ENCODE assay signal across 12 cellular contexts in the genomic region with DNA sequence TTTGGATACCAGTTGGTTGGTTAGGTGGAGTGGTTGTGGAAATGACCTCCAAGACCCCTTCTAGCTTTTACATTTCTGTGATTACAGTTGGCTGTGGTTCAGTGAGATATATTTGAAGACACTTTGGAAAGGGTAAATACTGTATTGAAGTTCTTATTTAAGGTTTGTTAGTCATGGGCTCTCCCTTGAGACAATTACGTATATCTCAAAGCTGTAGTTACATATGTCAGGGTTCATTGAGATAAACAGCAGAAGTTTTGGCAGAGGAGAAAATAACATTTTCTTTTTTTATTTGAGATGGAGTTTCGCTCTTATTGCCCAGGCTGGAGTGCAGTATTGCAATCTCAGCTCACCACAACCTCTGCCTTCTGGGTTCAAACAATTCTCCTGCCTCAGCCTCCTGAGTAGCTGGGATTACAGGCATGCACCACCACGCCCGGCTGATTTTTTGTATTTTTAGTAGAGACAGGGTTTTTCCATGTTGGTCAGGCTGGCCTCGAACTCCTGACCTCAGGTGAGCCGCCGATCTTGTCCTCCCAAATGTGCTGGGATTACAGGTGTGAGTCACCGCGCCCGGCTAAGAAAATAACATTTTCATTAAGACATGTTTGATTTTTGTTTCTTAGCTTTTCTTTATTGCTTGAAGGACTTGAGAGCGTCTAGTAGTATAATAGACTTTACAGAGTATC. TPM values are rescaled to one million over a fixed set of nuclear protein-coding genes. Genes with fewer than 3 reads are reported as not detected.
DNase-seq lines count a peak whose midpoint lies in the region; ATAC-seq and TF ChIP-seq lines count a peak whose summit lies in the region.
"Had no signal": no experiment of that assay in that cellular context is flagged by ENCODE, and none has a peak within 500 bp of the region (broad histone marks: within the 10 kb centered on the region; RNA-seq: fewer than 3 reads in every experiment).

No MANE protein-coding gene starts in this region.

- H3K27ac Mint-ChIP-seq in MCF 10A (ENCODE audit: low read depth, unreplicated experiment), result no peak overlapping the region
- H3K27ac Mint-ChIP-seq in activated B cell treated with CpG ODN at 0.5 μM for 24 hours, result peak overlapping the region; percentile 51

- peak overlapping the region; percentile 91 for H3K4me3 Mint-ChIP-seq in MCF 10A (ENCODE audit: unreplicated experiment)
- peak overlapping the region; percentile 95 for H3K4me3 Mint-ChIP-seq in activated B cell treated with CpG ODN at 0.5 μM for 24 hours

- H3K4me1 ChIP-seq in breast epithelium (peaks cover 3 to 6% of the 10 kb centered on the region in 2 donors), hepatocyte (ENCODE audit: insufficient read depth) (peaks cover 9% of the 10 kb centered on the region), thoracic aorta (ENCODE audit: control insufficient read depth in 1 of 2, low read depth in 2 of 2) (peaks cover 32 to 69% of the 10 kb centered on the region in 2 donors)

- H3K27ac ChIP-seq in breast epithelium (no peak overlapping the region), hepatocyte (no peak overlapping the region), thoracic aorta (peak overlapping the region; percentile 47 to 64)

- BruUV-seq in MCF 10A (replicated peaks; lab: Mats Ljungman, UMichigan), result no TSS peak

- H3K36me3 Mint-ChIP-seq in MCF 10A (ENCODE audit: insufficient read depth, unreplicated experiment) (peaks cover 2% of the 10 kb centered on the region), activated B cell treated with CpG ODN at 0.5 μM for 24 hours (ENCODE audit: low read depth) (peaks cover 15% of the 10 kb centered on the region)

- TF ChIP-seq CTCF in MCF 10A (IDR thresholded peaks at IDR 0.05; ENCODE audit: unreplicated experiment) (no peak), breast epithelium (IDR thresholded peaks at IDR 0.05) (no peak), activated B cell treated with CpG ODN at 0.5 μM for 24 hours (IDR thresholded peaks at IDR 0.05) (no peak), hepatocyte (IDR thresholded peaks at IDR 0.05; ENCODE audit: poor library complexity) (no peak), thoracic aorta (IDR thresholded peaks at IDR 0.05) (no peak)

- H3K79me2 ChIP-seq in hepatocyte, result peaks cover 81% of the 10 kb centered on the region

- no peaks in the 10 kb centered on the region for H3K27me3 ChIP-seq in breast epithelium
- no peaks in the 10 kb centered on the region for H3K27me3 ChIP-seq in hepatocyte
- H3K27me3 ChIP-seq in thoracic aorta (replicated peaks; ENCODE audit: insufficient read depth), result no peaks in the 10 kb centered on the region

- no peak overlapping the region for H2AFZ ChIP-seq in hepatocyte

- H3K4me3 ChIP-seq in breast epithelium (peak overlapping the region in 1 of 3 donors; percentile 94), hepatocyte (no peak overlapping the region), thoracic aorta (peak overlapping the region; percentile 24)

- intact Hi-C loops in MCF 10A (cut with micrococcal nuclease) (no loop called here), breast epithelium (cut with DNase I; ENCODE audit: low total_unique reads) (no loop called here), activated B cell treated with CpG ODN at 0.5 μM for 24 hours (cut with micrococcal nuclease) (loop anchor here (2.0 kb wide), 1 partner anchor 504 kb away; a partner anchor contains a TSS)

- ATAC-seq in activated B cell treated with CpG ODN at 0.5 μM for 24 hours (ENCODE audit: low read depth), result no peak
- no peak for ATAC-seq in thoracic aorta (ENCODE audit: insufficient number of reproducible peaks, low FRiP score, low read depth)
- ATAC-seq in HG03108 (IDR thresholded peaks at IDR 0.05; ENCODE audit: unreplicated experiment), result no peak
- no peak for ATAC-seq in GM19452 (IDR thresholded peaks at IDR 0.05; ENCODE audit: unreplicated experiment)
- ATAC-seq in HG03378 (IDR thresholded peaks at IDR 0.05; ENCODE audit: unreplicated experiment), result no peak

- DNase-seq in MCF 10A (ENCODE audit: unreplicated experiment) (no peak), breast epithelium (ENCODE audit: low spot score in 2 of 2) (no peak), activated B cell treated with CpG ODN at 0.5 μM for 24 hours (no peak), hepatocyte (ENCODE audit: low spot score) (no peak), thoracic aorta (ENCODE audit: low spot score) (no peak)
- DNase-seq: Kasumi-1, NCI-H524 treated with DMSO at 0.1 percent for 48 hours, posterior cingulate gyrus had no signal

- TF ChIP-seq POLR2A in breast epithelium (IDR thresholded peaks at IDR 0.05), result no peak

- H3K9me3 ChIP-seq in breast epithelium (no peaks in the 10 kb centered on the region), hepatocyte (ENCODE audit: low read depth) (no peaks in the 10 kb centered on the region), thoracic aorta (no peaks in the 10 kb centered on the region)

- peaks cover 11% of the 10 kb centered on the region for H4K20me1 ChIP-seq in hepatocyte (ENCODE audit: insufficient read depth, poor library complexity, severe bottlenecking)

- H3K9me3 Mint-ChIP-seq in MCF 10A (ENCODE audit: unreplicated experiment) (no peaks in the 10 kb centered on the region), activated B cell treated with CpG ODN at 0.5 μM for 24 hours (no peaks in the 10 kb centered on the region)

- peak overlapping the region; percentile 94 for H3K4me2 ChIP-seq in hepatocyte

- H3K27me3 Mint-ChIP-seq in MCF 10A (ENCODE audit: insufficient read depth, unreplicated experiment) (no peaks in the 10 kb centered on the region), activated B cell treated with CpG ODN at 0.5 μM for 24 hours (no peaks in the 10 kb centered on the region)

- no peaks in the 10 kb centered on the region for H3K9me2 ChIP-seq in hepatocyte (replicated peaks; ENCODE audit: insufficient read depth)

- H3K36me3 ChIP-seq in breast epithelium, result no peaks in the 10 kb centered on the region
- H3K36me3 ChIP-seq in hepatocyte (replicated peaks; ENCODE audit: insufficient read depth, low read depth), result no peaks in the 10 kb centered on the region
- no peaks in the 10 kb centered on the region for H3K36me3 ChIP-seq in thoracic aorta

- peaks cover 30% of the 10 kb centered on the region for H3K4me1 Mint-ChIP-seq in MCF 10A (ENCODE audit: insufficient read depth, unreplicated experiment)
- H3K4me1 Mint-ChIP-seq in activated B cell treated with CpG ODN at 0.5 μM for 24 hours, result peaks cover 69% of the 10 kb centered on the region

- 87% methylated on average over 11 of the region's 11 CpGs for WGBS in hepatocyte (ENCODE audit: low lambda C conversion rate, missing lambda C conversion rate)

- CTCF ChIA-PET in MCF 10A (lab: Yijun Ruan, JAX), result interaction anchor here (0.6 to 1.5 kb wide), 4 partner anchors 12 to 469 kb away, joined by 3 to 7 read pairs (median 3); no protein-coding TSS in a partner anchor
- CTCF ChIA-PET in activated B cell treated with CpG ODN at 0.5 μM for 24 hours (lab: Charles Lee), result no interaction called here

- POLR2A ChIA-PET in MCF 10A (lab: Yijun Ruan, JAX), result interaction anchor here (1.2 to 4.4 kb wide), 2 partner anchors 7 to 13 kb away, joined by 4 to 28 read pairs; no protein-coding TSS in a partner anchor
- POLR2A ChIA-PET in activated B cell treated with CpG ODN at 0.5 μM for 24 hours (lab: Charles Lee), result interaction anchor here (0.6 to 1.3 kb wide), 4 partner anchors 16 to 113 kb away, joined by 3 to 7 read pairs (median 4); no protein-coding TSS in a partner anchor

RNA-seq across cellular contexts. Expression of a gene that starts 1.9 kb away (rescaled TPM):
- total RNA-seq in MCF 10A (2022), result 27.8 and 29.8 TPM in 2 replicates
- total RNA-seq in breast epithelium, result 10 to 100 TPM; 21.8 to 39.0 (median 37.3) TPM
- total RNA-seq in activated B cell treated with CpG ODN at 0.5 μM for 24 hours, result 44.4 and 47.4 TPM in 2 replicates
- total RNA-seq in hepatocyte, result 26.4 and 26.5 TPM in 2 replicates
- polyA plus RNA-seq in hepatocyte, result 29.4 and 38.1 TPM in 2 replicates
- 10 to 100 TPM; 50.2 to 74.6 TPM for total RNA-seq in thoracic aorta

RNA-seq across cellular contexts. Expression of a gene that starts 2.3 kb away (rescaled TPM):
- total RNA-seq in MCF 10A (2022), result 5.9 and 8.4 TPM in 2 replicates
- total RNA-seq in breast epithelium, result 10 to 100 TPM; 10.2 to 14.0 (median 12.8) TPM
- 18.4 and 20.8 TPM in 2 replicates for total RNA-seq in activated B cell treated with CpG ODN at 0.5 μM for 24 hours
- total RNA-seq in hepatocyte, result 5.9 and 9.7 TPM in 2 replicates
- polyA plus RNA-seq in hepatocyte, result 1.6 and 7.1 TPM in 2 replicates
- total RNA-seq in thoracic aorta, result 1 to 10 TPM; 6.0 to 7.7 TPM

RNA-seq across cellular contexts. Expression of a gene that starts 52.4 kb away (rescaled TPM):
- total RNA-seq in MCF 10A (2022) (not detected in 2 replicates), breast epithelium (not detected), activated B cell treated with CpG ODN at 0.5 μM for 24 hours (not detected in 2 replicates), hepatocyte (not detected in 2 replicates), thoracic aorta (not detected)
- not detected in 2 replicates for polyA plus RNA-seq in hepatocyte
- polyA plus RNA-seq: BJ had no signal

Comparison
In these comparisons a context has a peak if more than half of its experiments do, and no peak if none do; other contexts are left out.
1. H3K27ac ChIP-seq: peak in thoracic aorta (2 of 2); none in breast epithelium (0 of 2) and hepatocyte (single experiment).